ENCODE assay signal across 8 cellular contexts in genomic region chr2:231900486-231900942, GRCh38. TPM values are rescaled to one million over a fixed set of nuclear protein-coding genes. Genes with fewer than 3 reads are reported as not detected.
A peak's percentile ranks its signal among the peaks of the same experiment; 100 is the strongest.
DNase-seq lines count a peak whose midpoint lies in the region; ATAC-seq and TF ChIP-seq lines count a peak whose summit lies in the region.

No MANE protein-coding gene starts in this region.

- no peak overlapping the region for H3K4me3 Mint-ChIP-seq in activated T-cell treated with anti-CD3 and anti-CD28 coated beads, Interleukin-2, amount 50 U/mL, for 4 hours

- H3K9me3 Mint-ChIP-seq in activated T-cell treated with anti-CD3 and anti-CD28 coated beads, Interleukin-2, amount 50 U/mL, for 4 hours, result no peaks in the 10 kb centered on the region

- ATAC-seq in activated T-cell treated with anti-CD3 and anti-CD28 coated beads, Interleukin-2, amount 50 U/mL, for 4 hours, result peak; percentile 59 to 60

- 10 to 17% methylated on average over 21 to 22 of the region's 22 CpGs for WGBS in tibial nerve, 2 donors

- H3K4me1 Mint-ChIP-seq in activated T-cell treated with anti-CD3 and anti-CD28 coated beads, Interleukin-2, amount 50 U/mL, for 4 hours (ENCODE audit: low read depth), result no peaks in the 10 kb centered on the region

- peaks cover 2% of the 10 kb centered on the region for H3K27me3 Mint-ChIP-seq in activated T-cell treated with anti-CD3 and anti-CD28 coated beads, Interleukin-2, amount 50 U/mL, for 4 hours (ENCODE audit: low read depth)

- H3K9me3 ChIP-seq in neutrophil (no peaks in the 10 kb centered on the region), tibial nerve (peaks cover 0 to 2% (median 0%) of the 10 kb centered on the region in 4 donors)

- no peaks in the 10 kb centered on the region for H3K36me3 Mint-ChIP-seq in activated T-cell treated with anti-CD3 and anti-CD28 coated beads, Interleukin-2, amount 50 U/mL, for 4 hours (ENCODE audit: insufficient read depth)

- H3K4me3 ChIP-seq in foreskin fibroblast (ENCODE audit: low read depth in 1 of 2, low read length in 2 of 2) (no peak overlapping the region), neutrophil (ENCODE audit: low read depth in 1 of 2, low read length in 1 of 2) (no peak overlapping the region), tibial nerve (no peak overlapping the region)

- DNase-seq in 8988T (peak; percentile 91), GM20000 (ENCODE audit: low spot score) (peak; percentile 75), OCI-M2 (lab: John Stamatoyannopoulos, UW; ENCODE audit: unreplicated experiment) (peak; percentile 30), foreskin fibroblast (peak; percentile 45 to 82), tibial nerve (ENCODE audit: low spot score in 2 of 2) (peak; percentile 34 to 58), GF-D8 (lab: John Stamatoyannopoulos, UW) (no peak)
- peak; percentile 44 for DNase-seq in activated T-cell treated with anti-CD3 and anti-CD28 coated beads, Interleukin-2, amount 50 U/mL, for 4 hours

- H3K4me1 ChIP-seq in neutrophil (ENCODE audit: control insufficient read depth in 1 of 2, insufficient read depth in 1 of 2, low read depth in 1 of 2, low read length in 1 of 2) (no peaks in the 10 kb centered on the region), tibial nerve (no peaks in the 10 kb centered on the region)

- TF ChIP-seq CTCF in GM20000 (IDR thresholded peaks at IDR 0.05; ENCODE audit: extremely low read depth, missing control alignments) (peak; percentile 83), foreskin fibroblast (IDR thresholded peaks at IDR 0.05; ENCODE audit: low read depth, low read length) (peak; percentile 86), neutrophil (IDR thresholded peaks at IDR 0.05) (peak; percentile 57), tibial nerve (IDR thresholded peaks at IDR 0.05) (peak; percentile 50 to 66 (median 55))

- no peaks in the 10 kb centered on the region for H3K36me3 ChIP-seq in neutrophil
- no peaks in the 10 kb centered on the region for H3K36me3 ChIP-seq in tibial nerve

- TF ChIP-seq POLR2A in tibial nerve (IDR thresholded peaks at IDR 0.05), result no peak

- peaks cover 7% of the 10 kb centered on the region for H3K27me3 ChIP-seq in neutrophil
- H3K27me3 ChIP-seq in tibial nerve, result peaks cover 0 to 7% of the 10 kb centered on the region in 2 donors

- no peak overlapping the region for H3K27ac ChIP-seq in neutrophil
- no peak overlapping the region for H3K27ac ChIP-seq in tibial nerve

- no peak for TF ChIP-seq EP300 in tibial nerve (IDR thresholded peaks at IDR 0.05)

RNA-seq across cellular contexts. Expression of gene NPPC, which starts 25.7 kb away (rescaled TPM):
- 1 to 10 TPM in 1 of 3 donors, under 1 TPM in 2; 0.61 to 1.2 (median 0.79) TPM for total RNA-seq in activated T-cell treated with anti-CD3 and anti-CD28 coated beads, Interleukin-2, amount 50 U/mL, for 4 hours
- total RNA-seq in tibial nerve, result not detected
